ENCODE assay signal across 9 cellular contexts in the genomic region with DNA sequence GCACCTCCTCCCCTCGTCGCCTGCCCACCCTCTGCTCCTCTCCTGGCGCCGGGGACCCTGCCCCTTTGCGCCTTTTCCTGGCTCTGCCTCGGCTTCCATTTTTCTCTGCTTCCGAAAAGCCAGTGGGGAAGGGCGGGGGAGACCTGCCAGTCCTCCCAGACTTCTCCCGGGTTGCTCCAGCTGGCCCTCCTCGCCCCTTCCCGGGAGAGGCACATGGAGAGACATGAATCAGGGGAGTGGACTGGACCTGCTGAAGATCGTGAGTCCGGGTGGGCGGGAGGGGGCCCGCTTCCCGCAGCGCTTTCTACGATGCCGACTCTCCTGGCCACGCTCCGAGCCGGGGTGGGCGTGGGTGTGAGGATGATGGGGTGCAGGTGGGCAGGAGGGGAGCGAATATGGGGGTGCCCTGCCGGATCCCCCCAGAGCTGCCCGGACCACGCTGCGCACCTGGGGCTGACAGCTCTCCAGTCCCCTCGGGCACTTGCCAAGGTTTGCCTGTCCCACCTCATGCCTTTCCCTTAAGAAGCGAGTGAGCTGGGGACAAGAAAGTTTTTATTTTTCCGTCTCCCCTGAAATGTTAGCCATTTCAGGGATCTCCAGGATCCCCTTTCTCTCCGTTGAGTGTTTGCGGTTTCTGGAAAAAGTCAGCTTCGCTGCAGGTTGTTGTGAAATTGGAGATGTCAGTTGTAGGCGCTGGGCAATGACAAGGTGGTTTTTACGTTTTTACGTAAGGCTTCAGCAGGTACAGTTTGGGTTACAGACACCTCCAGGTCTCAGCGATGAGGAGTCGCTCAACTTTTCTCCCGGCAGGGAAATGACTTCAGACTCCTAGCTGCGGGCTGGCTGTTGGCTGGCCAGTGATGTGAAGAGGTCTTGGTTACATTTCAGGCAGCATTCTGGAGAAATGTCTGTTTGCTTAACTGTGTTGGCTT. TPM values are rescaled to one million over a fixed set of nuclear protein-coding genes. Genes with fewer than 3 reads are reported as not detected.
DNase-seq lines count a peak whose midpoint lies in the region; ATAC-seq and TF ChIP-seq lines count a peak whose summit lies in the region.
"Had no signal": no experiment of that assay in that cellular context is flagged by ENCODE, and none has a peak within 500 bp of the region (broad histone marks: within the 10 kb centered on the region; RNA-seq: fewer than 3 reads in every experiment).

No MANE protein-coding gene starts in this region.

- peaks cover 2 to 6% of the 10 kb centered on the region in 2 donors for H3K4me1 ChIP-seq in esophagus (ENCODE audit: control insufficient read depth in 2 of 2, insufficient read depth in 2 of 2, low read length in 1 of 2)
- H3K4me1 ChIP-seq in mucosa of rectum (ENCODE audit: control insufficient read depth in 2 of 2, insufficient read depth in 2 of 2, low read length in 2 of 2), result peaks cover 0 to 8% of the 10 kb centered on the region in 2 donors
- H3K4me1 ChIP-seq in vagina, result peaks cover 8% of the 10 kb centered on the region

- H3K27ac ChIP-seq in esophagus (ENCODE audit: low read depth in 2 of 2, low read length in 1 of 2) (peak overlapping the region; percentile 82 to 85), mucosa of rectum (ENCODE audit: low read depth in 2 of 2, low read length in 2 of 2) (peak overlapping the region; percentile 36 to 64), vagina (peak overlapping the region; percentile 42)

- H3K36me3 Mint-ChIP-seq in activated naive CD4-positive, alpha-beta T cell treated with anti-CD3 and anti-CD28 coated beads for 36 hours (ENCODE audit: low read depth), result no peaks in the 10 kb centered on the region
- peaks cover 0 to 5% of the 10 kb centered on the region in 2 donors for H3K36me3 Mint-ChIP-seq in activated naive CD4-positive, alpha-beta T cell treated with anti-CD3 and anti-CD28 coated beads, Interleukin-2, amount 50 U/mL, for 72 hours
- no peaks in the 10 kb centered on the region for H3K36me3 Mint-ChIP-seq in activated T-cell treated with anti-CD3 and anti-CD28 coated beads, Interleukin-2, amount 50 U/mL, for 4 hours (ENCODE audit: insufficient read depth)

- TF ChIP-seq POLR2A in vagina (IDR thresholded peaks at IDR 0.05), result no peak

- H3K27me3 Mint-ChIP-seq in activated naive CD4-positive, alpha-beta T cell treated with anti-CD3 and anti-CD28 coated beads for 36 hours (ENCODE audit: low read depth), result peaks cover 30% of the 10 kb centered on the region
- peaks cover 40% of the 10 kb centered on the region for H3K27me3 Mint-ChIP-seq in activated T-cell treated with anti-CD3 and anti-CD28 coated beads, Interleukin-2, amount 50 U/mL, for 4 hours (ENCODE audit: low read depth)

- H3K4me3 Mint-ChIP-seq in activated naive CD4-positive, alpha-beta T cell treated with anti-CD3 and anti-CD28 coated beads for 36 hours, result peak overlapping the region; percentile 34
- no peak overlapping the region for H3K4me3 Mint-ChIP-seq in activated T-cell treated with anti-CD3 and anti-CD28 coated beads, Interleukin-2, amount 50 U/mL, for 4 hours

- H3K27me3 ChIP-seq in esophagus (ENCODE audit: control insufficient read depth in 1 of 2, insufficient read depth in 2 of 2, low read length in 2 of 2) (no peaks in the 10 kb centered on the region), mucosa of rectum (ENCODE audit: control insufficient read depth in 2 of 2, insufficient read depth in 2 of 2, low read length in 2 of 2) (no peaks in the 10 kb centered on the region), vagina (no peaks in the 10 kb centered on the region)

- no peaks in the 10 kb centered on the region for H3K9me3 Mint-ChIP-seq in activated naive CD4-positive, alpha-beta T cell treated with anti-CD3 and anti-CD28 coated beads for 36 hours
- H3K9me3 Mint-ChIP-seq in activated naive CD4-positive, alpha-beta T cell treated with anti-CD3 and anti-CD28 coated beads, Interleukin-2, amount 50 U/mL, for 72 hours, result no peaks in the 10 kb centered on the region
- no peaks in the 10 kb centered on the region for H3K9me3 Mint-ChIP-seq in activated T-cell treated with anti-CD3 and anti-CD28 coated beads, Interleukin-2, amount 50 U/mL, for 4 hours

- CTCF ChIA-PET in activated naive CD4-positive, alpha-beta T cell treated with anti-CD3 and anti-CD28 coated beads for 36 hours (lab: Charles Lee), result no interaction called here

- H3K27ac Mint-ChIP-seq in activated naive CD4-positive, alpha-beta T cell treated with anti-CD3 and anti-CD28 coated beads for 36 hours, result no peak overlapping the region
- no peak overlapping the region for H3K27ac Mint-ChIP-seq in activated naive CD4-positive, alpha-beta T cell treated with anti-CD3 and anti-CD28 coated beads, Interleukin-2, amount 50 U/mL, for 72 hours

- WGBS in esophagus, 2 donors, result 5 to 7% methylated on average over 40 to 41 of the region's 41 CpGs

- H3K4me1 Mint-ChIP-seq in activated naive CD4-positive, alpha-beta T cell treated with anti-CD3 and anti-CD28 coated beads for 36 hours (ENCODE audit: low read depth), result peaks cover 3% of the 10 kb centered on the region
- H3K4me1 Mint-ChIP-seq in activated T-cell treated with anti-CD3 and anti-CD28 coated beads, Interleukin-2, amount 50 U/mL, for 4 hours (ENCODE audit: low read depth), result peaks cover 2% of the 10 kb centered on the region

- H3K36me3 ChIP-seq in esophagus (ENCODE audit: control insufficient read depth in 2 of 2, insufficient read depth in 2 of 2, low read length in 1 of 2), result no peaks in the 10 kb centered on the region
- H3K36me3 ChIP-seq in mucosa of rectum (ENCODE audit: control insufficient read depth in 2 of 2, insufficient read depth in 2 of 2, low read length in 2 of 2), result no peaks in the 10 kb centered on the region
- H3K36me3 ChIP-seq in vagina, result no peaks in the 10 kb centered on the region

- intact Hi-C loops in activated naive CD4-positive, alpha-beta T cell treated with anti-CD3 and anti-CD28 coated beads for 36 hours (cut with micrococcal nuclease), result no loop called here
- intact Hi-C loops in vagina (cut with DNase I), result no loop called here

- no peaks in the 10 kb centered on the region for H3K9me3 ChIP-seq in esophagus (ENCODE audit: control insufficient read depth in 2 of 2, insufficient read depth in 1 of 2, low read depth in 1 of 2, low read length in 1 of 2)
- H3K9me3 ChIP-seq in mucosa of rectum (ENCODE audit: control insufficient read depth in 2 of 2, low read length in 2 of 2), result no peaks in the 10 kb centered on the region
- H3K9me3 ChIP-seq in vagina, result no peaks in the 10 kb centered on the region

- no peak for DNase-seq in activated naive CD4-positive, alpha-beta T cell treated with anti-CD3 and anti-CD28 coated beads for 36 hours
- no peak for DNase-seq in activated naive CD4-positive, alpha-beta T cell treated with anti-CD3 and anti-CD28 coated beads, Interleukin-2, amount 50 U/mL, for 72 hours (ENCODE audit: low spot score in 2 of 2)
- DNase-seq in vagina (ENCODE audit: extremely low spot score in 2 of 2) (no peak), NCI-H446 (lab: John Stamatoyannopoulos, UW) (no peak)
- DNase-seq in activated T-cell treated with anti-CD3 and anti-CD28 coated beads, Interleukin-2, amount 50 U/mL, for 4 hours, result no peak
- DNase-seq: COR-L47 had no signal

- H3K4me3 ChIP-seq in esophagus (ENCODE audit: low read depth in 1 of 2, low read length in 2 of 2), result peak overlapping the region; percentile 56 to 61
- peak overlapping the region; percentile 70 to 75 for H3K4me3 ChIP-seq in mucosa of rectum (ENCODE audit: low read length in 2 of 2)
- H3K4me3 ChIP-seq in vagina, result peak overlapping the region; percentile 45 to 68

- ATAC-seq in activated naive CD4-positive, alpha-beta T cell treated with anti-CD3 and anti-CD28 coated beads, Interleukin-2, amount 50 U/mL, for 72 hours, result no peak
- ATAC-seq in HG03025 (IDR thresholded peaks at IDR 0.05; ENCODE audit: low FRiP score, unreplicated experiment), result no peak
- no peak for ATAC-seq in activated T-cell treated with anti-CD3 and anti-CD28 coated beads, Interleukin-2, amount 50 U/mL, for 4 hours

- TF ChIP-seq CTCF in vagina (IDR thresholded peaks at IDR 0.05), result no peak

- peak overlapping the region; percentile 53 to 75 for H3K9ac ChIP-seq in mucosa of rectum (ENCODE audit: low read depth in 1 of 2, low read length in 2 of 2)

RNA-seq across cellular contexts. Expression of gene CACNB2, which starts 1.0 kb away (rescaled TPM):
- not detected for total RNA-seq in activated naive CD4-positive, alpha-beta T cell treated with anti-CD3 and anti-CD28 coated beads for 36 hours
- not detected for total RNA-seq in activated naive CD4-positive, alpha-beta T cell treated with anti-CD3 and anti-CD28 coated beads, Interleukin-2, amount 50 U/mL, for 72 hours
- polyA plus RNA-seq in esophagus, result 1 to 10 TPM; 3.8 to 5.1 TPM
- 12.8 TPM for total RNA-seq in vagina
- total RNA-seq in activated T-cell treated with anti-CD3 and anti-CD28 coated beads, Interleukin-2, amount 50 U/mL, for 4 hours, result not detected

Comparison
In these comparisons a context has a peak if more than half of its experiments do, and no peak if none do; other contexts are left out.
1. RNA of gene CACNB2, which starts 1.0 kb away (total RNA-seq): 12.8 TPM in vagina (single experiment); not detected in activated naive CD4-positive, alpha-beta T cell treated with anti-CD3 and anti-CD28 coated beads for 36 hours, not detected in activated naive CD4-positive, alpha-beta T cell treated with anti-CD3 and anti-CD28 coated beads, Interleukin-2, amount 50 U/mL, for 72 hours and not detected in activated T-cell treated with anti-CD3 and anti-CD28 coated beads, Interleukin-2, amount 50 U/mL, for 4 hours; every median in the first group is over 10 times any median in the second.
2. Peak in every context shown above with its lines, with median percentiles within 50 percentile points of each other: H3K27ac ChIP-seq and H3K4me3 ChIP-seq.